ENCODE assay signal across 9 cellular contexts in genomic region chr3:16520636-16521579, GRCh38. TPM values are rescaled to one million over a fixed set of nuclear protein-coding genes. Genes with fewer than 3 reads are reported as not detected.
DNase-seq lines count a peak whose midpoint lies in the region; ATAC-seq and TF ChIP-seq lines count a peak whose summit lies in the region.
"Had no signal": no experiment of that assay in that cellular context is flagged by ENCODE, and none has a peak within 500 bp of the region (broad histone marks: within the 10 kb centered on the region; RNA-seq: fewer than 3 reads in every experiment).

No MANE protein-coding gene starts in this region.

- 79% methylated on average over 6 of the region's 6 CpGs for WGBS in prostate gland

- ATAC-seq in activated CD4-positive, alpha-beta T cell treated with anti-CD3 and anti-CD28 coated beads for 36 hours: peak; percentile 82
- ATAC-seq in GM21619 (IDR thresholded peaks at IDR 0.05; ENCODE audit: unreplicated experiment) (peak; percentile 49), HG03575 (IDR thresholded peaks at IDR 0.05; ENCODE audit: extremely low read depth, insufficient number of reproducible peaks, low FRiP score, unreplicated experiment) (peak; percentile 59)
- ATAC-seq in naive thymus-derived CD4-positive, alpha-beta T cell: peak; percentile 36

- no peaks in the 10 kb centered on the region for H3K27me3 Mint-ChIP-seq in activated CD4-positive, alpha-beta T cell treated with anti-CD3 and anti-CD28 coated beads for 36 hours
- no peaks in the 10 kb centered on the region for H3K27me3 Mint-ChIP-seq in naive thymus-derived CD4-positive, alpha-beta T cell

- H3K27ac ChIP-seq in naive thymus-derived CD4-positive, alpha-beta T cell (ENCODE audit: low read depth, low read length): no peak overlapping the region
- H3K27ac ChIP-seq in prostate gland: no peak overlapping the region

- H3K27ac Mint-ChIP-seq in activated CD4-positive, alpha-beta T cell treated with anti-CD3 and anti-CD28 coated beads for 36 hours: peak overlapping the region; percentile 72
- no peak overlapping the region for H3K27ac Mint-ChIP-seq in naive thymus-derived CD4-positive, alpha-beta T cell

- peaks cover 21% of the 10 kb centered on the region for H3K36me3 Mint-ChIP-seq in activated CD4-positive, alpha-beta T cell treated with anti-CD3 and anti-CD28 coated beads for 36 hours (ENCODE audit: low read depth)
- peaks cover 0 to 35% (median 3%) of the 10 kb centered on the region in 5 donors for H3K36me3 Mint-ChIP-seq in naive thymus-derived CD4-positive, alpha-beta T cell

- no peak for TF ChIP-seq CTCF in prostate gland (IDR thresholded peaks at IDR 0.05)

- H3K4me1 Mint-ChIP-seq in activated CD4-positive, alpha-beta T cell treated with anti-CD3 and anti-CD28 coated beads for 36 hours: peaks cover 67% of the 10 kb centered on the region
- peaks cover 11 to 48% (median 19%) of the 10 kb centered on the region in 7 donors for H3K4me1 Mint-ChIP-seq in naive thymus-derived CD4-positive, alpha-beta T cell

- CTCF ChIA-PET in activated CD4-positive, alpha-beta T cell treated with anti-CD3 and anti-CD28 coated beads for 36 hours (lab: Charles Lee): interaction anchor here (0.7 to 2.3 kb wide), 8 partner anchors 9 to 1839 kb away, joined by 3 to 11 read pairs (median 3); partner anchors contain the start of genes DPH3 and OXNAD1
- CTCF ChIA-PET in naive thymus-derived CD4-positive, alpha-beta T cell (lab: Charles Lee): no interaction called here

- no peak overlapping the region for H3K4me3 Mint-ChIP-seq in activated CD4-positive, alpha-beta T cell treated with anti-CD3 and anti-CD28 coated beads for 36 hours
- no peak overlapping the region for H3K4me3 Mint-ChIP-seq in naive thymus-derived CD4-positive, alpha-beta T cell

- POLR2A ChIA-PET in activated CD4-positive, alpha-beta T cell treated with anti-CD3 and anti-CD28 coated beads for 36 hours (lab: Charles Lee): interaction anchor here (0.5 to 2.3 kb wide), 4 partner anchors 9 to 227 kb away, joined by 3 to 28 read pairs (median 3); no protein-coding TSS in a partner anchor
- POLR2A ChIA-PET in naive thymus-derived CD4-positive, alpha-beta T cell (lab: Charles Lee): no interaction called here

- H3K9me3 ChIP-seq in naive thymus-derived CD4-positive, alpha-beta T cell (ENCODE audit: control insufficient read depth in 2 of 3, low read length in 3 of 3): no peaks in the 10 kb centered on the region
- no peaks in the 10 kb centered on the region for H3K9me3 ChIP-seq in prostate gland

- H3K4me3 ChIP-seq in naive thymus-derived CD4-positive, alpha-beta T cell (ENCODE audit: low read length): no peak overlapping the region
- H3K4me3 ChIP-seq in prostate gland: no peak overlapping the region

- H3K27me3 ChIP-seq in naive thymus-derived CD4-positive, alpha-beta T cell (ENCODE audit: control insufficient read depth in 2 of 2, insufficient read depth in 2 of 2, low read length in 2 of 2): no peaks in the 10 kb centered on the region
- H3K27me3 ChIP-seq in prostate gland (replicated peaks; ENCODE audit: insufficient read depth): no peaks in the 10 kb centered on the region

- intact Hi-C loops in activated CD4-positive, alpha-beta T cell treated with anti-CD3 and anti-CD28 coated beads for 36 hours (cut with DNase I, micrococcal nuclease): loop anchor here (1.0 to 2.0 kb wide), 3 partner anchors 9 to 230 kb away; no protein-coding TSS in a partner anchor
- intact Hi-C loops in naive thymus-derived CD4-positive, alpha-beta T cell (cut with micrococcal nuclease): no loop called here
- intact Hi-C loops in prostate gland (cut with DNase I): no loop called here

- peaks cover 6 to 8% of the 10 kb centered on the region in 2 donors for H3K4me1 ChIP-seq in naive thymus-derived CD4-positive, alpha-beta T cell (ENCODE audit: control insufficient read depth in 2 of 2, insufficient read depth in 2 of 2, low read length in 2 of 2)
- H3K4me1 ChIP-seq in prostate gland (replicated peaks): no peaks in the 10 kb centered on the region

- no peaks in the 10 kb centered on the region for H3K36me3 ChIP-seq in naive thymus-derived CD4-positive, alpha-beta T cell (ENCODE audit: control insufficient read depth in 2 of 3, insufficient read depth in 3 of 3, low read length in 3 of 3)
- no peaks in the 10 kb centered on the region for H3K36me3 ChIP-seq in prostate gland

- peaks cover 27% of the 10 kb centered on the region for H3K9me3 Mint-ChIP-seq in activated CD4-positive, alpha-beta T cell treated with anti-CD3 and anti-CD28 coated beads for 36 hours (ENCODE audit: low read depth)
- H3K9me3 Mint-ChIP-seq in naive thymus-derived CD4-positive, alpha-beta T cell: peaks cover 1 to 35% (median 6%) of the 10 kb centered on the region in 11 donors

- no peak for TF ChIP-seq POLR2A in prostate gland (IDR thresholded peaks at IDR 0.05)

- peak; percentile 60 for DNase-seq in activated CD4-positive, alpha-beta T cell treated with anti-CD3 and anti-CD28 coated beads for 36 hours
- no peak for DNase-seq in activated CD4-positive, alpha-beta T cell treated with anti-CD3 and anti-CD28 coated beads, Interleukin-2, amount 50 U/mL, for 4 hours
- DNase-seq in naive thymus-derived CD4-positive, alpha-beta T cell: no peak
- DNase-seq in NCI-H526 (lab: John Stamatoyannopoulos, UW) (no peak), NCI-H1436 treated with DMSO at 0.1 percent for 48 hours (lab: John Stamatoyannopoulos, UW) (no peak), prostate gland (ENCODE audit: low spot score) (no peak)
- DNase-seq: SHP77 treated with DMSO at 0.1 percent for 48 hours had no signal

RNA-seq across cellular contexts. Expression of gene RFTN1, which starts 7.4 kb away (rescaled TPM):
- total RNA-seq in activated CD4-positive, alpha-beta T cell treated with anti-CD3 and anti-CD28 coated beads for 36 hours: 100 to 1,000 TPM; 101 to 113 TPM
- 10 to 100 TPM; 51.1 to 68.8 (median 61.5) TPM for total RNA-seq in naive thymus-derived CD4-positive, alpha-beta T cell
- polyA plus RNA-seq in naive thymus-derived CD4-positive, alpha-beta T cell: 10 to 100 TPM; 44.8 to 53.2 TPM
- total RNA-seq in prostate gland: 10 to 100 TPM in 1 of 2 donors, 1 to 10 TPM in 1; 7.4 to 16.1 TPM

Comparison
In these comparisons a context has a peak if more than half of its experiments do, and no peak if none do; other contexts are left out.
1. intact Hi-C loops: an anchor here in activated CD4-positive, alpha-beta T cell treated with anti-CD3 and anti-CD28 coated beads for 36 hours (1.0 to 2.0 kb wide); none called in naive thymus-derived CD4-positive, alpha-beta T cell and prostate gland.